In genomic region chr1:47805020-47805419, GRCh38 we compare ENCODE assay signal across 19 cellular contexts.
"Had no signal": no experiment of that assay in that cellular context is flagged by ENCODE, and none has a peak within 500 bp of the region (broad histone marks: within the 10 kb centered on the region; RNA-seq: fewer than 3 reads in every experiment).

No MANE protein-coding gene starts in this region.

- H3K36me3 Mint-ChIP-seq: natural killer cell treated with Interleukin-12 subunit alpha and Interleukin-12 subunit beta and Interleukin-15 and Interleukin-18, amount 100 ng/mL, for 72 hours had no signal

- H3K4me1 ChIP-seq: thyroid gland, uterus had no signal

- H3K9me3 ChIP-seq: ovary, right atrium auricular region, thyroid gland, upper lobe of left lung, uterus had no signal

- H3K27me3 ChIP-seq: dorsolateral prefrontal cortex, hepatocyte, neural progenitor cell, ovary, right atrium auricular region, thyroid gland, upper lobe of left lung, uterus had no signal

- H3K27ac ChIP-seq: dorsolateral prefrontal cortex, hepatocyte, neural progenitor cell, ovary, thyroid gland, upper lobe of left lung, uterus had no signal

- H3K36me3 ChIP-seq: neural progenitor cell, ovary, right atrium auricular region, thyroid gland, upper lobe of left lung, uterus had no signal

- H3K9me3 Mint-ChIP-seq: natural killer cell treated with Interleukin-12 subunit alpha and Interleukin-12 subunit beta and Interleukin-15 and Interleukin-18, amount 100 ng/mL, for 72 hours; neural progenitor cell had no signal

- DNase-seq: dorsolateral prefrontal cortex; effector CD8-positive, alpha-beta T cell; head of caudate nucleus; left colon; left ventricle myocardium superior; mesenchymal stem cell; midbrain; ovary; stimulated activated CD4-positive, alpha-beta T cell treated with anti-CD3 and anti-CD28 coated beads, Interleukin-2, amount 100 ng/mL, for 48 hours; stimulated activated naive CD4-positive, alpha-beta T cell treated with Interleukin-2 at 50 U/mL for 16 hours; thyroid gland; uterus had no signal

- H3K4me3 ChIP-seq: dorsolateral prefrontal cortex, hepatocyte, lung, neural progenitor cell, ovary, right atrium auricular region, smooth muscle cell, thyroid gland, upper lobe of left lung, uterus had no signal

- ATAC-seq: left colon; left ventricle myocardium superior; natural killer cell treated with Interleukin-12 subunit alpha and Interleukin-12 subunit beta and Interleukin-15 and Interleukin-18, amount 100 ng/mL, for 72 hours had no signal

- H3K4me3 Mint-ChIP-seq: natural killer cell treated with Interleukin-12 subunit alpha and Interleukin-12 subunit beta and Interleukin-15 and Interleukin-18, amount 100 ng/mL, for 72 hours; neural progenitor cell had no signal

- H3K27ac Mint-ChIP-seq: natural killer cell treated with Interleukin-12 subunit alpha and Interleukin-12 subunit beta and Interleukin-15 and Interleukin-18, amount 100 ng/mL, for 72 hours; neural progenitor cell had no signal
